ENCODE assay signal across 19 cellular contexts in the genomic region with DNA sequence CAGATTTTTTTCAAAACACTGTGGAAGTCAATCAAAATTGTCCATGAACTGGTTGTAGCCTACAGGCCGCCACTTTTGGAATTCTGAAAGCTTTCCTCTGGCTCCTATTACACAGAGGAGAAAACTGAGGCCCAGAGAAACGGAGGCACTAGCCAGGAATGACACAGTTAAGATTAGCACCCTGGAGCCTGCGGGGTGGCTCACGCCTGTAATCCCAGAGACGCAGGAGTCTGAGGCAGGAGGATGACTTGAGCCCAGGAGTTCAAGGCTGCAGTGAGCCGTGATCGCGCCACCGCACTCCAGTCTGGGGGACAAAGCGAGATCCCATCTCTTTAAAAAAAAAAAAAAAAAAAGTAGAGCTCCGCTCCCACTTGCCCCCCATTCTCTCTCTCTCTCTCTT. TPM values are rescaled to one million over a fixed set of nuclear protein-coding genes. Genes with fewer than 3 reads are reported as not detected.
DNase-seq lines count a peak whose midpoint lies in the region; ATAC-seq and TF ChIP-seq lines count a peak whose summit lies in the region.
"Had no signal": no experiment of that assay in that cellular context is flagged by ENCODE, and none has a peak within 500 bp of the region (broad histone marks: within the 10 kb centered on the region; RNA-seq: fewer than 3 reads in every experiment).

No MANE protein-coding gene starts in this region.

- H4K20me1 ChIP-seq in BLaER1 treated with 17β-estradiol and CSF1 and Interleukin-3, amounts not matched to agents 10 nM and 100 nM = peaks cover 0 to 14% (median 0%) of the 10 kb centered on the region in 11 experiments; a peak in 8 of 22 replicates
- H4K20me1 ChIP-seq in GM23338 (replicated peaks; ENCODE audit: insufficient read depth) (peaks cover 19% of the 10 kb centered on the region), neural cell (ENCODE audit: insufficient read depth) (no peaks in the 10 kb centered on the region)

- H2AFZ ChIP-seq in GM23338 (no peak overlapping the region), neural cell (ENCODE audit: low read depth, low read length) (no peak overlapping the region)
- H2AFZ ChIP-seq: GM23248 had no signal

- WGBS in heart right ventricle, 2 donors = 95 to 96% methylated on average over 10 to 11 of the region's 11 CpGs

- H3F3A ChIP-seq in GM23338 (replicated peaks; ENCODE audit: low read depth) (0 out of 2 replicates have a peak, but pooled peaks cover 4% of the 10 kb centered on the region), neural cell (ENCODE audit: insufficient read depth, low read length, poor library complexity, severe bottlenecking) (no peaks in the 10 kb centered on the region)

- H3K9me2 ChIP-seq in GM23338 (ENCODE audit: insufficient read depth) = no peaks in the 10 kb centered on the region
- H3K9me2 ChIP-seq in neural cell (ENCODE audit: insufficient read depth, low read length) = no peaks in the 10 kb centered on the region

- DNase-seq in GM23338 (ENCODE audit: low spot score) (no peak), glutamatergic neuron (no peak), heart right ventricle (no peak), NCI-H748 treated with DMSO at 0.1 percent for 48 hours (lab: John Stamatoyannopoulos, UW) (no peak)
- DNase-seq: activated CD4-positive, alpha-beta T cell treated with anti-CD3 and anti-CD28 coated beads, Interleukin-2, amount 10 ng/mL, durations not matched to agents 7 days and 5 days; EL; GM23248; Kasumi-1; mammary epithelial cell; NCI-H1092; NCI-H2081; NCI-H446 treated with DMSO at 0.1 percent for 48 hours; SW 1271; testis had no signal

- no peak for TF ChIP-seq CTCF in GM23338 (conservative IDR thresholded peaks at IDR 0.05; ENCODE audit: low read depth in 2 of 2)
- TF ChIP-seq CTCF in glutamatergic neuron (IDR thresholded peaks at IDR 0.05; ENCODE audit: partially characterized antibody, unreplicated experiment) = no peak
- TF ChIP-seq CTCF in neural cell (IDR thresholded peaks at IDR 0.05; ENCODE audit: poor library complexity, severe bottlenecking) = no peak
- TF ChIP-seq CTCF in heart right ventricle (IDR thresholded peaks at IDR 0.05) = no peak

- H3K4me2 ChIP-seq in BLaER1 treated with 17β-estradiol and CSF1 and Interleukin-3, amounts not matched to agents 10 nM and 100 nM = peak overlapping the region in 10 of 11 experiments; percentile 88 to 98 (median 94); a peak in 14 of 22 replicates
- peak overlapping the region; percentile 81 for H3K4me2 ChIP-seq in GM23338
- H3K4me2 ChIP-seq in neural cell (ENCODE audit: low read length) = no peak overlapping the region

- H3K27ac Mint-ChIP-seq in GM23338 (no peak overlapping the region), glutamatergic neuron (ENCODE audit: unreplicated experiment) (peak overlapping the region; percentile 15)
- H3K27ac Mint-ChIP-seq: activated CD4-positive, alpha-beta T cell treated with anti-CD3 and anti-CD28 coated beads, Interleukin-2, amount 10 ng/mL, durations not matched to agents 7 days and 5 days had no signal

- H3K27me3 Mint-ChIP-seq in GM23338 (ENCODE audit: insufficient read depth, low read depth, poor library complexity) = peaks cover 97% of the 10 kb centered on the region
- peaks cover 21% of the 10 kb centered on the region for H3K27me3 Mint-ChIP-seq in glutamatergic neuron (ENCODE audit: unreplicated experiment)

- TF ChIP-seq EP300 in neural cell (conservative IDR thresholded peaks at IDR 0.05; ENCODE audit: poor library complexity, severe bottlenecking) = no peak

- intact Hi-C loops in heart right ventricle (cut with DNase I) = no loop called here

- H3K9me3 ChIP-seq in BLaER1 treated with 17β-estradiol and CSF1 and Interleukin-3, amounts not matched to agents 10 nM and 100 nM (replicated peaks in 1 of 11) = no peaks in the 10 kb centered on the region
- H3K9me3 ChIP-seq in neural cell (ENCODE audit: low read length) (no peaks in the 10 kb centered on the region), heart right ventricle (no peaks in the 10 kb centered on the region)
- H3K9me3 ChIP-seq: neutrophil, testis had no signal

- H3K9me3 Mint-ChIP-seq in GM23338 (no peaks in the 10 kb centered on the region; the same call in 1 of the 3 replicates), glutamatergic neuron (ENCODE audit: unreplicated experiment) (peaks cover 2% of the 10 kb centered on the region)
- H3K9me3 Mint-ChIP-seq: activated CD4-positive, alpha-beta T cell treated with anti-CD3 and anti-CD28 coated beads, Interleukin-2, amount 10 ng/mL, durations not matched to agents 7 days and 5 days had no signal

- TF ChIP-seq RAD21 in neural cell (conservative IDR thresholded peaks at IDR 0.05) = no peak

- peak overlapping the region in 1 of 11 experiments; percentile 61; a peak in 2 of 22 replicates for H3K9ac ChIP-seq in BLaER1 treated with 17β-estradiol and CSF1 and Interleukin-3, amounts not matched to agents 10 nM and 100 nM
- H3K9ac ChIP-seq in neural cell (ENCODE audit: low read length) = no peak overlapping the region
- H3K9ac ChIP-seq: GM23248 had no signal

- H3K36me3 Mint-ChIP-seq in GM23338 (ENCODE audit: low read depth) (no peaks in the 10 kb centered on the region), glutamatergic neuron (ENCODE audit: unreplicated experiment) (no peaks in the 10 kb centered on the region)

- H3K4me3 Mint-ChIP-seq in GM23338 (peak overlapping the region; percentile 71), glutamatergic neuron (ENCODE audit: unreplicated experiment) (peak overlapping the region; percentile 82)
- H3K4me3 Mint-ChIP-seq: activated CD4-positive, alpha-beta T cell treated with anti-CD3 and anti-CD28 coated beads, Interleukin-2, amount 10 ng/mL, durations not matched to agents 7 days and 5 days had no signal

- peak overlapping the region in 7 of 10 experiments; percentile 55 to 64 (median 62); a peak in 5 of 20 replicates for H3K4me3 ChIP-seq in BLaER1 treated with 17β-estradiol and CSF1 and Interleukin-3, amounts not matched to agents 10 nM and 100 nM
- peak overlapping the region; percentile 57; the same call in 1 of the 2 replicates for H3K4me3 ChIP-seq in GM23338
- H3K4me3 ChIP-seq in neural cell (ENCODE audit: low read length) = peak overlapping the region; percentile 55
- no peak overlapping the region for H3K4me3 ChIP-seq in heart right ventricle
- H3K4me3 ChIP-seq: GM23248 had no signal

- H3K79me2 ChIP-seq in GM23338 (replicated peaks; ENCODE audit: insufficient read depth) = no peaks in the 10 kb centered on the region
- H3K79me2 ChIP-seq in neural cell (replicated peaks; ENCODE audit: insufficient read depth, low read length) = no peaks in the 10 kb centered on the region

- peaks cover 42 to 58% (median 53%) of the 10 kb centered on the region in 11 experiments for H3K27me3 ChIP-seq in BLaER1 treated with 17β-estradiol and CSF1 and Interleukin-3, amounts not matched to agents 10 nM and 100 nM
- H3K27me3 ChIP-seq in GM23338 (ENCODE audit: insufficient read depth) = peaks cover 99% of the 10 kb centered on the region
- peaks cover 50% of the 10 kb centered on the region for H3K27me3 ChIP-seq in neural cell (ENCODE audit: insufficient read depth, low read depth, low read length)
- H3K27me3 ChIP-seq in heart right ventricle = peaks cover 9 to 57% (median 53%) of the 10 kb centered on the region in 7 donors
- H3K27me3 ChIP-seq: testis had no signal

- H3K36me3 ChIP-seq in BLaER1 treated with 17β-estradiol and CSF1 and Interleukin-3, amounts not matched to agents 10 nM and 100 nM = no peaks in the 10 kb centered on the region
- H3K36me3 ChIP-seq in GM23338 (ENCODE audit: insufficient read depth) = no peaks in the 10 kb centered on the region
- no peaks in the 10 kb centered on the region for H3K36me3 ChIP-seq in neural cell (ENCODE audit: insufficient read depth, low read length)
- no peaks in the 10 kb centered on the region for H3K36me3 ChIP-seq in heart right ventricle
- H3K36me3 ChIP-seq: neutrophil had no signal

- H3K4me1 Mint-ChIP-seq in GM23338 (peaks cover 19% of the 10 kb centered on the region), glutamatergic neuron (ENCODE audit: low read depth, unreplicated experiment) (no peaks in the 10 kb centered on the region)

- no peak overlapping the region for H3K27ac ChIP-seq in BLaER1 treated with 17β-estradiol and CSF1 and Interleukin-3, amounts not matched to agents 10 nM and 100 nM
- H3K27ac ChIP-seq in GM23338 (ENCODE audit: low read depth) (no peak overlapping the region), neural cell (ENCODE audit: low read length) (no peak overlapping the region), heart right ventricle (no peak overlapping the region)
- H3K27ac ChIP-seq: GM23248, neutrophil, testis had no signal

- H3K4me1 ChIP-seq in BLaER1 treated with 17β-estradiol and CSF1 and Interleukin-3, amounts not matched to agents 10 nM and 100 nM = peaks cover 14 to 20% (median 17%) of the 10 kb centered on the region in 10 experiments; a peak in 19 of 20 replicates
- H3K4me1 ChIP-seq in GM23338 (ENCODE audit: insufficient read depth) = peaks cover 12% of the 10 kb centered on the region
- H3K4me1 ChIP-seq in heart right ventricle = peaks cover 4 to 18% (median 15%) of the 10 kb centered on the region in 9 donors

- ATAC-seq in GM23338 (no peak), heart right ventricle (no peak), HG03439 (IDR thresholded peaks at IDR 0.05; ENCODE audit: unreplicated experiment) (no peak)

TF ChIP-seq in GM23338, 12 proteins besides CTCF, POLR2A, EP300 and RAD21:
- no peak for TF ChIP-seq STAT1 (IDR thresholded peaks at IDR 0.05; ENCODE audit: unreplicated experiment)
- peak; percentile 3 for TF ChIP-seq EZH2 (IDR thresholded peaks at IDR 0.05; ENCODE audit: low read depth, unreplicated experiment)

TF ChIP-seq in neural cell, 6 proteins besides CTCF, POLR2A, EP300 and RAD21:
- TF ChIP-seq SMC3 (conservative IDR thresholded peaks at IDR 0.05; ENCODE audit: poor library complexity) = no peak

RNA-seq across cellular contexts. Expression of a gene that starts 0.7 kb away (rescaled TPM):
- 0.28 TPM in 1 of 2 replicates, not detected in the other for total RNA-seq in GM23338 (2014; rRNA removed; shearing (Covaris generic))
- 0.10 TPM in 1 of 2 replicates, not detected in the other for polyA plus RNA-seq in GM23338 (2016; fragmentation: Nextera tagmentation; extraction: Ambion mirVana)
- 1.7 TPM for total RNA-seq in glutamatergic neuron (ENCODE audit: unreplicated experiment)
- 2.6 TPM in 2 replicates for polyA plus RNA-seq in neural cell
- polyA minus RNA-seq in neural cell = 0.73 and 1.3 TPM in 2 replicates
- under 1 TPM in 1 of 10 donors, not detected in 9; 0.28 TPM for total RNA-seq in heart right ventricle
- polyA plus RNA-seq in heart right ventricle = under 1 TPM in 1 of 2 donors, not detected in 1; 0.01 TPM
- total RNA-seq: activated CD4-positive, alpha-beta T cell treated with anti-CD3 and anti-CD28 coated beads, Interleukin-2, amount 10 ng/mL, durations not matched to agents 7 days and 5 days; GM23248; kidney epithelial cell; mammary epithelial cell had no signal
- polyA plus RNA-seq: mammary epithelial cell had no signal

Comparison
In these comparisons a context has a peak if more than half of its experiments do, and no peak if none do; other contexts are left out.
1. H3K4me3 ChIP-seq: peak in BLaER1 treated with 17β-estradiol and CSF1 and Interleukin-3, amounts not matched to agents 10 nM and 100 nM (7 of 10), GM23338 (single experiment) and neural cell (single experiment); none in heart right ventricle (0 of 10).